Comparison of ENCODE assay signal across 1 cellular context in the genomic region with DNA sequence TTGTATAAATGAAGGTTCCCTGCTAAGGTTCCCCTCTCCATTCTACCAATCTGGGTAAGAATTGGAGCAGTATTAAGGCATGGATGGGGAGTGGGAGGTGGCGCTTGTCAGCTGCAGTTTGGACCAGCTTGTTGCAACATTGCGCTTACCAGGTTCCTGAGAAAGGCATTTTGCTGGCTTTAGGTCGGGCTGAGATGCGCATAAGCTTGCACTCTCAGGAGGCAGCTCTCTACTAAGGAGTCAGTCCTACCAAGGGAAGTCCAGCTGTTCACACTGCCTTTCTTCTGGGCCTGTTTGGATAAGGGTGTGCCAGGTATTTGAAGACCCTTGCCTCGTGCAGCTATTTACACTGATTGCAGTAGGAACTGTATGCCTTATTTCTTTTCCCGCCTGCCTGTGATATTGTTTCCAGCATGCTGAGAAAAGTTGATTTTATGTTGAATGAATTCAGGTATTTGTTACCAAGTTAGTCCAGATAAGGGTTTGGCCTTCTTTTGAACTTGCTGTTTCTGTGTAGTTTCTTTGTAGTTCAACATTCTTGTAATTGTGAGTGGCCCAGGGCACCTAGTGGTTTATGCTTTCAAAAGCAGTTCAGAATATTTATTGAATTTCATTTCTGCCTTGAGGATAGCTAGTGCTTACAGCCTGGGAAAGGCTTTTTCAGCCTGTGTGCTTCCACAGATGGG.
TF ChIP-seq lines count a peak whose summit lies in the region.

No MANE protein-coding gene starts in this region.

TF ChIP-seq in HepG2, 621 proteins besides CTCF, POLR2A, EP300 and RAD21 (continues in another document):
- TF ChIP-seq HDAC2 (CRISPR knock-in tag; IDR thresholded peaks at IDR 0.05): peak; percentile 5; the same call in 1 of the 2 replicates
- TF ChIP-seq TBX2 (CRISPR knock-in tag; IDR thresholded peaks at IDR 0.05; ENCODE audit: borderline replicate concordance): no peak
- TF ChIP-seq HDAC1 (CRISPR knock-in tag; IDR thresholded peaks at IDR 0.05): peak; percentile 37; the same call in 1 of the 2 replicates
- TF ChIP-seq, protein P1, sequence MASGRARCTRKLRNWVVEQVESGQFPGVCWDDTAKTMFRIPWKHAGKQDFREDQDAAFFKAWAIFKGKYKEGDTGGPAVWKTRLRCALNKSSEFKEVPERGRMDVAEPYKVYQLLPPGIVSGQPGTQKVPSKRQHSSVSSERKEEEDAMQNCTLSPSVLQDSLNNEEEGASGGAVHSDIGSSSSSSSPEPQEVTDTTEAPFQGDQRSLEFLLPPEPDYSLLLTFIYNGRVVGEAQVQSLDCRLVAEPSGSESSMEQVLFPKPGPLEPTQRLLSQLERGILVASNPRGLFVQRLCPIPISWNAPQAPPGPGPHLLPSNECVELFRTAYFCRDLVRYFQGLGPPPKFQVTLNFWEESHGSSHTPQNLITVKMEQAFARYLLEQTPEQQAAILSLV (CRISPR knock-in tag; IDR thresholded peaks at IDR 0.05; ENCODE audit: borderline replicate concordance): 0 out of 2 replicates have a peak, but pooled peaks have one; percentile 30
- TF ChIP-seq, protein P2, sequence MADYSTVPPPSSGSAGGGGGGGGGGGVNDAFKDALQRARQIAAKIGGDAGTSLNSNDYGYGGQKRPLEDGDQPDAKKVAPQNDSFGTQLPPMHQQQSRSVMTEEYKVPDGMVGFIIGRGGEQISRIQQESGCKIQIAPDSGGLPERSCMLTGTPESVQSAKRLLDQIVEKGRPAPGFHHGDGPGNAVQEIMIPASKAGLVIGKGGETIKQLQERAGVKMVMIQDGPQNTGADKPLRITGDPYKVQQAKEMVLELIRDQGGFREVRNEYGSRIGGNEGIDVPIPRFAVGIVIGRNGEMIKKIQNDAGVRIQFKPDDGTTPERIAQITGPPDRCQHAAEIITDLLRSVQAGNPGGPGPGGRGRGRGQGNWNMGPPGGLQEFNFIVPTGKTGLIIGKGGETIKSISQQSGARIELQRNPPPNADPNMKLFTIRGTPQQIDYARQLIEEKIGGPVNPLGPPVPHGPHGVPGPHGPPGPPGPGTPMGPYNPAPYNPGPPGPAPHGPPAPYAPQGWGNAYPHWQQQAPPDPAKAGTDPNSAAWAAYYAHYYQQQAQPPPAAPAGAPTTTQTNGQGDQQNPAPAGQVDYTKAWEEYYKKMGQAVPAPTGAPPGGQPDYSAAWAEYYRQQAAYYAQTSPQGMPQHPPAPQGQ (CRISPR knock-in tag; IDR thresholded peaks at IDR 0.05; ENCODE audit: borderline replicate concordance): no peak
- no peak for TF ChIP-seq ZNF564 (CRISPR knock-in tag; IDR thresholded peaks at IDR 0.05)
- no peak for TF ChIP-seq SRSF4 (IDR thresholded peaks at IDR 0.05; ENCODE audit: low read depth, low read length, poor library complexity, severe bottlenecking)
- no peak for TF ChIP-seq ZNF460 (CRISPR knock-in tag; IDR thresholded peaks at IDR 0.05; ENCODE audit: borderline replicate concordance)
- TF ChIP-seq ZNF451 (CRISPR knock-in tag; IDR thresholded peaks at IDR 0.05): no peak
- peak; percentile 37; the same call in 1 of the 2 replicates for TF ChIP-seq CEBPB (IDR thresholded peaks at IDR 0.05; ENCODE audit: borderline replicate concordance, low read depth, low read length)
- no peak for TF ChIP-seq ZFP1 (CRISPR knock-in tag; IDR thresholded peaks at IDR 0.05)
- no peak for TF ChIP-seq HNRNPUL1 (IDR thresholded peaks at IDR 0.05; ENCODE audit: low read depth, low read length)
- no peak for TF ChIP-seq JARID2 (CRISPR knock-in tag; IDR thresholded peaks at IDR 0.05; ENCODE audit: insufficient replicate concordance)
- TF ChIP-seq, protein P3, sequence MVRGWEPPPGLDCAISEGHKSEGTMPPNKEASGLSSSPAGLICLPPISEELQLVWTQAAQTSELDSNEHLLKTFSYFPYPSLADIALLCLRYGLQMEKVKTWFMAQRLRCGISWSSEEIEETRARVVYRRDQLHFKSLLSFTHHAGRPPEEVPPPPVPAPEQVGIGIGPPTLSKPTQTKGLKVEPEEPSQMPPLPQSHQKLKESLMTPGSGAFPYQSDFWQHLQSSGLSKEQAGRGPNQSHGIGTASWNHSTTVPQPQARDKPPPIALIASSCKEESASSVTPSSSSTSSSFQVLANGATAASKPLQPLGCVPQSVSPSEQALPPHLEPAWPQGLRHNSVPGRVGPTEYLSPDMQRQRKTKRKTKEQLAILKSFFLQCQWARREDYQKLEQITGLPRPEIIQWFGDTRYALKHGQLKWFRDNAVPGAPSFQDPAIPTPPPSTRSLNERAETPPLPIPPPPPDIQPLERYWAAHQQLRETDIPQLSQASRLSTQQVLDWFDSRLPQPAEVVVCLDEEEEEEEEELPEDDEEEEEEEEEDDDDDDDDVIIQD (CRISPR knock-in tag; IDR thresholded peaks at IDR 0.05; ENCODE audit: low read depth): no peak
- TF ChIP-seq ZNF501 (CRISPR knock-in tag; IDR thresholded peaks at IDR 0.05): no peak
- no peak for TF ChIP-seq ZNF547 (CRISPR knock-in tag; IDR thresholded peaks at IDR 0.05)
- TF ChIP-seq ZMYM4 (CRISPR knock-in tag; IDR thresholded peaks at IDR 0.05): no peak
- TF ChIP-seq HNRNPL (IDR thresholded peaks at IDR 0.05; ENCODE audit: low read depth, low read length): no peak
- TF ChIP-seq ZNF546 (CRISPR knock-in tag; conservative IDR thresholded peaks at IDR 0.05): no peak
- TF ChIP-seq NFE2 (CRISPR knock-in tag; IDR thresholded peaks at IDR 0.05): no peak
- no peak for TF ChIP-seq TCF12 (IDR thresholded peaks at IDR 0.05)
- TF ChIP-seq TCF12 (CRISPR knock-in tag; IDR thresholded peaks at IDR 0.05): no peak
- TF ChIP-seq, protein P4, sequence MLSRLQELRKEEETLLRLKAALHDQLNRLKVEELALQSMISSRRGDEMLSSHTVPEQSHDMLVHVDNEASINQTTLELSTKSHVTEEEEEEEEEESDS (CRISPR knock-in tag; IDR thresholded peaks at IDR 0.05; ENCODE audit: borderline replicate concordance): no peak
- no peak for TF ChIP-seq ZNF614 (CRISPR knock-in tag; IDR thresholded peaks at IDR 0.05; ENCODE audit: borderline replicate concordance)
- TF ChIP-seq TGIF2 (CRISPR knock-in tag; IDR thresholded peaks at IDR 0.05): no peak
- no peak for TF ChIP-seq HMG20A (CRISPR knock-in tag; IDR thresholded peaks at IDR 0.05; ENCODE audit: borderline replicate concordance)
- TF ChIP-seq PTBP1 (IDR thresholded peaks at IDR 0.05; ENCODE audit: low read depth, low read length, poor library complexity, severe bottlenecking): no peak
- TF ChIP-seq ZNF607 (CRISPR knock-in tag; IDR thresholded peaks at IDR 0.05; ENCODE audit: borderline replicate concordance): no peak
- TF ChIP-seq RFX3 (CRISPR knock-in tag; IDR thresholded peaks at IDR 0.05): no peak
- TF ChIP-seq, protein P5, sequence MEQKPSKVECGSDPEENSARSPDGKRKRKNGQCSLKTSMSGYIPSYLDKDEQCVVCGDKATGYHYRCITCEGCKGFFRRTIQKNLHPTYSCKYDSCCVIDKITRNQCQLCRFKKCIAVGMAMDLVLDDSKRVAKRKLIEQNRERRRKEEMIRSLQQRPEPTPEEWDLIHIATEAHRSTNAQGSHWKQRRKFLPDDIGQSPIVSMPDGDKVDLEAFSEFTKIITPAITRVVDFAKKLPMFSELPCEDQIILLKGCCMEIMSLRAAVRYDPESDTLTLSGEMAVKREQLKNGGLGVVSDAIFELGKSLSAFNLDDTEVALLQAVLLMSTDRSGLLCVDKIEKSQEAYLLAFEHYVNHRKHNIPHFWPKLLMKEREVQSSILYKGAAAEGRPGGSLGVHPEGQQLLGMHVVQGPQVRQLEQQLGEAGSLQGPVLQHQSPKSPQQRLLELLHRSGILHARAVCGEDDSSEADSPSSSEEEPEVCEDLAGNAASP (CRISPR knock-in tag; IDR thresholded peaks at IDR 0.05; ENCODE audit: borderline replicate concordance): no peak
- TF ChIP-seq SOX6 (IDR thresholded peaks at IDR 0.05): no peak
- TF ChIP-seq SOX6 (CRISPR knock-in tag; IDR thresholded peaks at IDR 0.05): no peak
- no peak for TF ChIP-seq RFXANK (CRISPR knock-in tag; IDR thresholded peaks at IDR 0.05)
- TF ChIP-seq MED13 (CRISPR knock-in tag; IDR thresholded peaks at IDR 0.05): no peak
- no peak for TF ChIP-seq HDAC6 (IDR thresholded peaks at IDR 0.05; ENCODE audit: low read depth, low read length)
- TF ChIP-seq, protein P6, sequence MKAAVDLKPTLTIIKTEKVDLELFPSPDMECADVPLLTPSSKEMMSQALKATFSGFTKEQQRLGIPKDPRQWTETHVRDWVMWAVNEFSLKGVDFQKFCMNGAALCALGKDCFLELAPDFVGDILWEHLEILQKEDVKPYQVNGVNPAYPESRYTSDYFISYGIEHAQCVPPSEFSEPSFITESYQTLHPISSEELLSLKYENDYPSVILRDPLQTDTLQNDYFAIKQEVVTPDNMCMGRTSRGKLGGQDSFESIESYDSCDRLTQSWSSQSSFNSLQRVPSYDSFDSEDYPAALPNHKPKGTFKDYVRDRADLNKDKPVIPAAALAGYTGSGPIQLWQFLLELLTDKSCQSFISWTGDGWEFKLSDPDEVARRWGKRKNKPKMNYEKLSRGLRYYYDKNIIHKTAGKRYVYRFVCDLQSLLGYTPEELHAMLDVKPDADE (CRISPR knock-in tag; IDR thresholded peaks at IDR 0.05): no peak
- 0 out of 2 replicates have a peak, but pooled peaks have one; percentile 18 for TF ChIP-seq SIN3A (IDR thresholded peaks at IDR 0.05; ENCODE audit: borderline replicate concordance, low read depth, low read length)
- TF ChIP-seq, protein P7, sequence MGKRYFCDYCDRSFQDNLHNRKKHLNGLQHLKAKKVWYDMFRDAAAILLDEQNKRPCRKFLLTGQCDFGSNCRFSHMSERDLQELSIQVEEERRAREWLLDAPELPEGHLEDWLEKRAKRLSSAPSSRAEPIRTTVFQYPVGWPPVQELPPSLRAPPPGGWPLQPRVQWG (CRISPR knock-in tag; IDR thresholded peaks at IDR 0.05; ENCODE audit: borderline replicate concordance, low read depth): no peak
- TF ChIP-seq CHCHD3 (CRISPR knock-in tag; IDR thresholded peaks at IDR 0.05): no peak
- no peak for TF ChIP-seq CC2D1A (CRISPR knock-in tag; IDR thresholded peaks at IDR 0.05)
- TF ChIP-seq, protein P8, sequence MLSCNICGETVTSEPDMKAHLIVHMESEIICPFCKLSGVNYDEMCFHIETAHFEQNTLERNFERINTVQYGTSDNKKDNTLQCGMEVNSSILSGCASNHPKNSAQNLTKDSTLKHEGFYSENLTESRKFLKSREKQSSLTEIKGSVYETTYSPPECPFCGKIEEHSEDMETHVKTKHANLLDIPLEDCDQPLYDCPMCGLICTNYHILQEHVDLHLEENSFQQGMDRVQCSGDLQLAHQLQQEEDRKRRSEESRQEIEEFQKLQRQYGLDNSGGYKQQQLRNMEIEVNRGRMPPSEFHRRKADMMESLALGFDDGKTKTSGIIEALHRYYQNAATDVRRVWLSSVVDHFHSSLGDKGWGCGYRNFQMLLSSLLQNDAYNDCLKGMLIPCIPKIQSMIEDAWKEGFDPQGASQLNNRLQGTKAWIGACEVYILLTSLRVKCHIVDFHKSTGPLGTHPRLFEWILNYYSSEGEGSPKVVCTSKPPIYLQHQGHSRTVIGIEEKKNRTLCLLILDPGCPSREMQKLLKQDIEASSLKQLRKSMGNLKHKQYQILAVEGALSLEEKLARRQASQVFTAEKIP (CRISPR knock-in tag; IDR thresholded peaks at IDR 0.05; ENCODE audit: borderline replicate concordance): no peak
- TF ChIP-seq STAT5B (CRISPR knock-in tag; IDR thresholded peaks at IDR 0.05): no peak
- TF ChIP-seq ZBTB38 (CRISPR knock-in tag; IDR thresholded peaks at IDR 0.05): 0 out of 2 replicates have a peak, but pooled peaks have one; percentile 31
- TF ChIP-seq HIVEP1 (CRISPR knock-in tag; IDR thresholded peaks at IDR 0.05): no peak
- no peak for TF ChIP-seq SMAD1 (CRISPR knock-in tag; IDR thresholded peaks at IDR 0.05; ENCODE audit: borderline replicate concordance, low read depth)
- peak; percentile 14; the same call in 1 of the 2 replicates for TF ChIP-seq CEBPG (CRISPR knock-in tag; IDR thresholded peaks at IDR 0.05)
- TF ChIP-seq, protein P9, sequence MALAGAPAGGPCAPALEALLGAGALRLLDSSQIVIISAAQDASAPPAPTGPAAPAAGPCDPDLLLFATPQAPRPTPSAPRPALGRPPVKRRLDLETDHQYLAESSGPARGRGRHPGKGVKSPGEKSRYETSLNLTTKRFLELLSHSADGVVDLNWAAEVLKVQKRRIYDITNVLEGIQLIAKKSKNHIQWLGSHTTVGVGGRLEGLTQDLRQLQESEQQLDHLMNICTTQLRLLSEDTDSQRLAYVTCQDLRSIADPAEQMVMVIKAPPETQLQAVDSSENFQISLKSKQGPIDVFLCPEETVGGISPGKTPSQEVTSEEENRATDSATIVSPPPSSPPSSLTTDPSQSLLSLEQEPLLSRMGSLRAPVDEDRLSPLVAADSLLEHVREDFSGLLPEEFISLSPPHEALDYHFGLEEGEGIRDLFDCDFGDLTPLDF (CRISPR knock-in tag; IDR thresholded peaks at IDR 0.05): no peak
- TF ChIP-seq, protein P10, sequence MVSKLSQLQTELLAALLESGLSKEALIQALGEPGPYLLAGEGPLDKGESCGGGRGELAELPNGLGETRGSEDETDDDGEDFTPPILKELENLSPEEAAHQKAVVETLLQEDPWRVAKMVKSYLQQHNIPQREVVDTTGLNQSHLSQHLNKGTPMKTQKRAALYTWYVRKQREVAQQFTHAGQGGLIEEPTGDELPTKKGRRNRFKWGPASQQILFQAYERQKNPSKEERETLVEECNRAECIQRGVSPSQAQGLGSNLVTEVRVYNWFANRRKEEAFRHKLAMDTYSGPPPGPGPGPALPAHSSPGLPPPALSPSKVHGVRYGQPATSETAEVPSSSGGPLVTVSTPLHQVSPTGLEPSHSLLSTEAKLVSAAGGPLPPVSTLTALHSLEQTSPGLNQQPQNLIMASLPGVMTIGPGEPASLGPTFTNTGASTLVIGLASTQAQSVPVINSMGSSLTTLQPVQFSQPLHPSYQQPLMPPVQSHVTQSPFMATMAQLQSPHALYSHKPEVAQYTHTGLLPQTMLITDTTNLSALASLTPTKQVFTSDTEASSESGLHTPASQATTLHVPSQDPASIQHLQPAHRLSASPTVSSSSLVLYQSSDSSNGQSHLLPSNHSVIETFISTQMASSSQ (IDR thresholded peaks at IDR 0.05; ENCODE audit: low read depth): no peak
- TF ChIP-seq, protein P10 (CRISPR knock-in tag; IDR thresholded peaks at IDR 0.05; ENCODE audit: borderline replicate concordance): 0 out of 2 replicates have a peak, but pooled peaks have one; percentile 18
- TF ChIP-seq PHF8 (CRISPR knock-in tag; IDR thresholded peaks at IDR 0.05): no peak
- no peak for TF ChIP-seq ZNF274 (CRISPR knock-in tag; IDR thresholded peaks at IDR 0.05)
- TF ChIP-seq MBNL3 (CRISPR knock-in tag; conservative IDR thresholded peaks at IDR 0.05): no peak
- TF ChIP-seq ARNT (IDR thresholded peaks at IDR 0.05): no peak
- no peak for TF ChIP-seq ZNF253 (CRISPR knock-in tag; IDR thresholded peaks at IDR 0.05; ENCODE audit: borderline replicate concordance)
- no peak for TF ChIP-seq ZMYM3 (CRISPR knock-in tag; IDR thresholded peaks at IDR 0.05)
- no peak for TF ChIP-seq SNAPC2 (CRISPR knock-in tag; IDR thresholded peaks at IDR 0.05)
- TF ChIP-seq REXO4 (CRISPR knock-in tag; IDR thresholded peaks at IDR 0.05; ENCODE audit: borderline replicate concordance): no peak
